In genomic region chr7:82605247-82605864, GRCh38 we compare ENCODE assay signal across 8 cellular contexts.
DNase-seq lines count a peak whose midpoint lies in the region; ATAC-seq and TF ChIP-seq lines count a peak whose summit lies in the region.

No MANE protein-coding gene starts in this region.

- no peak overlapping the region for H3K4me3 ChIP-seq in left ventricle myocardium inferior
- no peak overlapping the region for H3K4me3 ChIP-seq in breast epithelium

- H3K4me1 ChIP-seq in left ventricle myocardium inferior (no peaks in the 10 kb centered on the region), breast epithelium (no peaks in the 10 kb centered on the region)

- no peak overlapping the region for H3K4me3 Mint-ChIP-seq in activated T-cell treated with anti-CD3 and anti-CD28 coated beads, Interleukin-2, amount 50 U/mL, for 24 hours

- H3K9me3 ChIP-seq in left ventricle myocardium inferior (replicated peaks) (no peaks in the 10 kb centered on the region), breast epithelium (no peaks in the 10 kb centered on the region)

- intact Hi-C loops in left ventricle myocardium inferior (cut with micrococcal nuclease) (no loop called here), left cardiac atrium (cut with DNase I) (loop anchor here in 1 of 2 donors (10.0 kb wide), 1 partner anchor 1121 kb away; no protein-coding TSS in a partner anchor), breast epithelium (cut with DNase I; ENCODE audit: low total_unique reads) (no loop called here)

- H3K27me3 Mint-ChIP-seq in activated T-cell treated with anti-CD3 and anti-CD28 coated beads, Interleukin-2, amount 50 U/mL, for 24 hours = no peaks in the 10 kb centered on the region

- H3K27ac ChIP-seq in left ventricle myocardium inferior (replicated peaks) (no peak overlapping the region), breast epithelium (no peak overlapping the region)

- ATAC-seq in left cardiac atrium (no peak), HG03442 (IDR thresholded peaks at IDR 0.05; ENCODE audit: unreplicated experiment) (peak; percentile 61), GM21381 (IDR thresholded peaks at IDR 0.05; ENCODE audit: unreplicated experiment) (no peak)

- no peak for DNase-seq in left ventricle myocardium inferior
- DNase-seq in left cardiac atrium = no peak
- DNase-seq in NCI-H748 treated with DMSO at 0.1 percent for 48 hours (lab: John Stamatoyannopoulos, UW) = peak; percentile 79
- DNase-seq in breast epithelium (ENCODE audit: low spot score in 2 of 2) = no peak
- peak; percentile 54 to 67 for DNase-seq in lung microvascular endothelial cell (ENCODE audit: low read depth in 2 of 2)
- DNase-seq in activated T-cell treated with anti-CD3 and anti-CD28 coated beads, Interleukin-2, amount 50 U/mL, for 24 hours = no peak

- TF ChIP-seq CTCF in left ventricle myocardium inferior (IDR thresholded peaks at IDR 0.05; ENCODE audit: borderline replicate concordance) = peak; percentile 77
- peak in 2 of 3 donors; percentile 41 to 51 for TF ChIP-seq CTCF in breast epithelium (IDR thresholded peaks at IDR 0.05)

- TF ChIP-seq POLR2A in breast epithelium (IDR thresholded peaks at IDR 0.05) = no peak

- no peak overlapping the region for H3K27ac Mint-ChIP-seq in activated T-cell treated with anti-CD3 and anti-CD28 coated beads, Interleukin-2, amount 50 U/mL, for 24 hours

- no peaks in the 10 kb centered on the region for H3K4me1 Mint-ChIP-seq in activated T-cell treated with anti-CD3 and anti-CD28 coated beads, Interleukin-2, amount 50 U/mL, for 24 hours (ENCODE audit: low read depth)

- no peaks in the 10 kb centered on the region for H3K9me3 Mint-ChIP-seq in activated T-cell treated with anti-CD3 and anti-CD28 coated beads, Interleukin-2, amount 50 U/mL, for 24 hours

- H3K27me3 ChIP-seq in left ventricle myocardium inferior (ENCODE audit: low read depth) (no peaks in the 10 kb centered on the region), breast epithelium (no peaks in the 10 kb centered on the region)

- no peaks in the 10 kb centered on the region for H3K36me3 Mint-ChIP-seq in activated T-cell treated with anti-CD3 and anti-CD28 coated beads, Interleukin-2, amount 50 U/mL, for 24 hours (ENCODE audit: low read depth)

- H3K36me3 ChIP-seq in left ventricle myocardium inferior (no peaks in the 10 kb centered on the region), breast epithelium (no peaks in the 10 kb centered on the region)

Comparison
In these comparisons a context has a peak if more than half of its experiments do, and no peak if none do; other contexts are left out.
1. DNase-seq: peak in NCI-H748 treated with DMSO at 0.1 percent for 48 hours (single experiment) and lung microvascular endothelial cell (2 of 2); none in left ventricle myocardium inferior (single experiment), left cardiac atrium (single experiment), breast epithelium (0 of 2) and activated T-cell treated with anti-CD3 and anti-CD28 coated beads, Interleukin-2, amount 50 U/mL, for 24 hours (single experiment).